Comparison of ENCODE assay signal across 32 cellular contexts in the genomic region with DNA sequence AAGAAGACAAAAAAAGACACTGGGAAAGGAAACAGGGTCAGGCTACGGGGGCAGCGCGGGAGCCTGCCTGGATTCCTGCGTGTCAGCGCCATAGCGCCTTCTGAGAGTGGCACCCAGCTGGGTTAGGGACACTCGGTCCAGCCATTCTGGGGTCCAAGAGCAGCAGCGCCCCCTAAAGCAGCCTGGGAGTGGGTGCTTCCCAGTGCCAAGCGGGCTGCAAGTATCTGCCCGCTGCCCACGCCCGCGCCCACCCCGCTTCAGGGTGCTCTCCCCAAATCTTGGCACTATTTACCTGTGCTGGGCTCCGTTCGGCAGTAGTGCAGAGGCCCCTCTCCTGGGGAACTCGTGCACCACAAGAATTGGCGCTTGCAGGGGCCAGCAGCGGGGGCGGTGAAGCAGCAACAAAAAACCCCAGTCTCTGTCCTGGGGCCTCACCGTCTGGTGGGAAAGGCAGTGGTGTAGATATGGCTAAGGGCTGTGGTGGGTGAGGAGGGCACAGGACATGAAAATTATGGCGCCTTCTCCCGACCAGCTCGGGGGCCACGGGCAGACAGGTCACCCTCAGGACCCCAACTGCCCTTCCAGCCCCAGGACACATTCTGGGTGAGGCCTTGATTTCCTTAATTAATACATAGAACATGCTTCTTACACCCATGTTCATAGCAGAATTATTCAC. TPM values are rescaled to one million over a fixed set of nuclear protein-coding genes. Genes with fewer than 3 reads are reported as not detected.
DNase-seq lines count a peak whose midpoint lies in the region; ATAC-seq, FAIRE-seq and TF ChIP-seq lines count a peak whose summit lies in the region.
"Had no signal": no experiment of that assay in that cellular context is flagged by ENCODE, and none has a peak within 500 bp of the region (broad histone marks: within the 10 kb centered on the region; RNA-seq: fewer than 3 reads in every experiment).

No MANE protein-coding gene starts in this region.

- no peaks in the 10 kb centered on the region for H3K79me1 ChIP-seq in H1 (ENCODE audit: low read depth, low read length)

- H4K91ac ChIP-seq in H1 (replicated peaks; ENCODE audit: insufficient read length, low read length) = no peak overlapping the region

- WGBS in right cardiac atrium = 84% methylated on average over 25 of the region's 25 CpGs
- WGBS in H1 (ENCODE audit: extremely low coverage in 1 of 2, insufficient coverage in 1 of 2, insufficient read length in 1 of 2, insufficient replicate concordance in 2 of 2, low coverage in 1 of 2, low lambda C conversion rate in 2 of 2, missing lambda C conversion rate in 1 of 2), 2 experiments = 88% methylated on average over 25 of the region's 25 CpGs; no CpG with 5 or more reads in 1 of the 2 experiments
- 91% methylated on average over 25 of the region's 25 CpGs for WGBS in upper lobe of left lung, 2 donors

- peak; percentile 55 to 68 for TF ChIP-seq RAD21 in H1 (IDR thresholded peaks at IDR 0.05 in 1 of 2, conservative IDR thresholded peaks at IDR 0.05 in 1 of 2; ENCODE audit: low read depth in 2 of 2, low read length in 2 of 2)

- peaks cover 8% of the 10 kb centered on the region for H3K27me3 Mint-ChIP-seq in neural progenitor cell (ENCODE audit: insufficient read depth, low read depth)
- H3K27me3 Mint-ChIP-seq: activated T-helper 17 cell treated with anti-CD3 and anti-CD28 coated beads, Interleukin-2, amount 50 U/mL, for 72 hours; IgD-negative memory B cell had no signal

- no peaks in the 10 kb centered on the region for H3K36me3 ChIP-seq in right atrium auricular region
- no peaks in the 10 kb centered on the region for H3K36me3 ChIP-seq in H1 (ENCODE audit: control insufficient read depth in 2 of 4, insufficient read depth in 4 of 4, low read length in 3 of 4)
- no peaks in the 10 kb centered on the region for H3K36me3 ChIP-seq in neural progenitor cell
- no peaks in the 10 kb centered on the region for H3K36me3 ChIP-seq in gastrocnemius medialis
- no peaks in the 10 kb centered on the region for H3K36me3 ChIP-seq in upper lobe of left lung
- H3K36me3 ChIP-seq: adrenal gland, BLaER1, brain microvascular endothelial cell, MG63, SJSA1, tibial nerve had no signal

- intact Hi-C loops in right cardiac atrium (cut with DNase I) = no loop called here
- intact Hi-C loops in gastrocnemius medialis (cut with DNase I; ENCODE audit: low total_unique reads) = no loop called here

- H3K9me3 ChIP-seq in right cardiac atrium (ENCODE audit: control insufficient read depth, low read length) (no peaks in the 10 kb centered on the region), right atrium auricular region (no peaks in the 10 kb centered on the region), H1 (ENCODE audit: insufficient read depth in 2 of 2, low read depth in 1 of 2, low read length in 1 of 2) (no peaks in the 10 kb centered on the region), neural progenitor cell (ENCODE audit: low read depth) (no peaks in the 10 kb centered on the region), gastrocnemius medialis (no peaks in the 10 kb centered on the region), upper lobe of left lung (no peaks in the 10 kb centered on the region)
- H3K9me3 ChIP-seq: adrenal gland, MG63, psoas muscle, SJSA1, tibial nerve had no signal

- TF ChIP-seq EP300 in H1 (IDR thresholded peaks at IDR 0.05; ENCODE audit: borderline replicate concordance in 1 of 2, low read depth in 2 of 2, low read length in 2 of 2) (no peak), upper lobe of left lung (IDR thresholded peaks at IDR 0.05) (no peak)

- DNase-seq in right cardiac atrium = peak in 2 of 3 donors; percentile 45 to 63
- no peak for DNase-seq in right atrium auricular region (ENCODE audit: low spot score)
- DNase-seq in H1 (ENCODE audit: low read depth in 1 of 2, low spot score in 2 of 2) = no peak
- peak; percentile 27 for DNase-seq in neural progenitor cell (ENCODE audit: low spot score)
- no peak for DNase-seq in ecto neural progenitor cell (ENCODE audit: low spot score)
- no peak for DNase-seq in HTR-8/SVneo (ENCODE audit: insufficient read length, low spot score)
- no peak for DNase-seq in gastrocnemius medialis
- no peak for DNase-seq in upper lobe of left lung
- DNase-seq: ACHN; activated CD4-positive, alpha-beta T cell treated with anti-CD3 and anti-CD28 coated beads for 4 hours; brain microvascular endothelial cell; COR-L47; DMS79 treated with DMSO at 0.1 percent for 48 hours; glutamatergic neuron; GOT3; MG63; NCI-H1417 treated with DMSO at 0.1 percent for 48 hours; NCI-H510A treated with DMSO at 0.1 percent for 48 hours; NK-92 treated with Interleukin-12 subunit alpha and Interleukin-12 subunit beta, amount 100 ng/mL, for 24 hours; psoas muscle; stimulated activated naive CD8-positive, alpha-beta T cell treated with anti-CD3 and anti-CD28 coated beads, Interleukin-15, Interleukin-2, amounts not matched to agents 100 U/mL and 50 U/mL, for 24 hours; T-helper 1 cell had no signal

- H3K4me3 Mint-ChIP-seq in neural progenitor cell = no peak overlapping the region
- H3K4me3 Mint-ChIP-seq: activated T-helper 17 cell treated with anti-CD3 and anti-CD28 coated beads, Interleukin-2, amount 50 U/mL, for 72 hours; IgD-negative memory B cell; neural crest cell had no signal

- H3K9ac ChIP-seq in H1 (replicated peaks in 1 of 4; ENCODE audit: extremely low read depth in 1 of 4, low read depth in 3 of 4, low read length in 3 of 4) (no peak overlapping the region), neural progenitor cell (no peak overlapping the region)
- H3K9ac ChIP-seq: BLaER1 had no signal

- POLR2A ChIA-PET in H1 (lab: Charles Lee; ENCODE audit: partially characterized antibody) = interaction anchor here (0.6 kb wide), 1 partner anchor 19 kb away, joined by 3 read pairs; no protein-coding TSS in a partner anchor

- in situ Hi-C loops in gastrocnemius medialis (cut with MboI; ENCODE audit: low sequenced_read_pairs in 4 of 4) = no loop called here

- H2AK5ac ChIP-seq in H1 (ENCODE audit: low read depth, low read length) = no peak overlapping the region

- no peak overlapping the region for H3K14ac ChIP-seq in H1 (ENCODE audit: insufficient read length)

- no peak overlapping the region for H2BK20ac ChIP-seq in H1 (ENCODE audit: low read length)

- H3K27me3 ChIP-seq in right cardiac atrium (ENCODE audit: control insufficient read depth, insufficient read depth) = no peaks in the 10 kb centered on the region
- no peaks in the 10 kb centered on the region for H3K27me3 ChIP-seq in right atrium auricular region
- no peaks in the 10 kb centered on the region; a peak in 1 of 7 replicates for H3K27me3 ChIP-seq in H1 (replicated peaks in 1 of 4; ENCODE audit: control insufficient read depth in 3 of 4, extremely low read depth in 1 of 4, insufficient read depth in 3 of 4, low read length in 3 of 4)
- no peaks in the 10 kb centered on the region for H3K27me3 ChIP-seq in neural progenitor cell
- peaks cover 4 to 7% (median 7%) of the 10 kb centered on the region in 3 donors for H3K27me3 ChIP-seq in gastrocnemius medialis
- no peaks in the 10 kb centered on the region for H3K27me3 ChIP-seq in upper lobe of left lung
- H3K27me3 ChIP-seq: adrenal gland, BLaER1, brain microvascular endothelial cell, MG63, SJSA1, tibial nerve had no signal

- no peak overlapping the region for H3K56ac ChIP-seq in H1 (replicated peaks; ENCODE audit: insufficient read length, low read depth, low read length)

- no peaks in the 10 kb centered on the region for H3K23me2 ChIP-seq in H1 (ENCODE audit: low read depth, low read length)

- no peak for TF ChIP-seq POLR2A in H1 (IDR thresholded peaks at IDR 0.05; ENCODE audit: control extremely low read depth in 1 of 2, low read depth in 2 of 2, low read length in 2 of 2)
- TF ChIP-seq POLR2A in gastrocnemius medialis (IDR thresholded peaks at IDR 0.05) = no peak
- TF ChIP-seq POLR2A in upper lobe of left lung (IDR thresholded peaks at IDR 0.05) = no peak

- H3K23ac ChIP-seq in H1 (ENCODE audit: insufficient read length) = no peak overlapping the region

- no peaks in the 10 kb centered on the region for H3K79me2 ChIP-seq in H1 (ENCODE audit: control insufficient read depth in 1 of 2, insufficient read depth in 2 of 2, low read length in 2 of 2)
- no peaks in the 10 kb centered on the region for H3K79me2 ChIP-seq in neural progenitor cell (ENCODE audit: low read depth)

- H3F3A ChIP-seq in neural progenitor cell (ENCODE audit: low read depth) = no peaks in the 10 kb centered on the region

- no peak overlapping the region for H4K5ac ChIP-seq in H1 (ENCODE audit: insufficient read length, low read depth, low read length)

- H2AFZ ChIP-seq in H1 (ENCODE audit: low read length) = no peak overlapping the region
- H2AFZ ChIP-seq in neural progenitor cell (replicated peaks) = no peak overlapping the region

- no peak for ATAC-seq in right cardiac atrium
- ATAC-seq in gastrocnemius medialis = no peak
- ATAC-seq in upper lobe of left lung (ENCODE audit: low FRiP score in 2 of 2) = no peak
- ATAC-seq: activated T-helper 17 cell treated with anti-CD3 and anti-CD28 coated beads, Interleukin-2, amount 50 U/mL, for 72 hours; psoas muscle had no signal

- H4K20me1 ChIP-seq in H1 (replicated peaks in 1 of 2; ENCODE audit: control insufficient read depth in 1 of 2, insufficient read depth in 2 of 2, low read length in 2 of 2) = no peaks in the 10 kb centered on the region
- no peaks in the 10 kb centered on the region for H4K20me1 ChIP-seq in neural progenitor cell (ENCODE audit: low read depth)
- H4K20me1 ChIP-seq: BLaER1 had no signal

- FAIRE-seq in H1 (lab: Jason Lieb, UNC) = no peak
- FAIRE-seq in HTR-8/SVneo (lab: Jason Lieb, UNC) = no peak
- FAIRE-seq: GM12892, GM19239 had no signal

- no peak overlapping the region for H2BK120ac ChIP-seq in H1 (replicated peaks; ENCODE audit: low read depth, low read length)

- no peak overlapping the region for H2BK15ac ChIP-seq in H1 (ENCODE audit: low read length)

- H3K18ac ChIP-seq in H1 (ENCODE audit: extremely low read depth, low read length) = no peak overlapping the region

- peaks cover 10% of the 10 kb centered on the region for H3K4me1 ChIP-seq in right cardiac atrium (ENCODE audit: control insufficient read depth, insufficient read depth, low read length)
- H3K4me1 ChIP-seq in right atrium auricular region = peaks cover 0 to 18% of the 10 kb centered on the region in 2 donors
- peaks cover 0 to 5% (median 4%) of the 10 kb centered on the region in 4 experiments; a peak in 4 of 7 replicates for H3K4me1 ChIP-seq in H1 (replicated peaks in 1 of 4; ENCODE audit: control insufficient read depth in 3 of 4, insufficient read depth in 4 of 4, low read length in 3 of 4)
- H3K4me1 ChIP-seq in neural progenitor cell = peaks cover 4% of the 10 kb centered on the region
- peaks cover 12 to 13% of the 10 kb centered on the region in 2 donors for H3K4me1 ChIP-seq in gastrocnemius medialis
- H3K4me1 ChIP-seq in upper lobe of left lung = peaks cover 9 to 42% (median 17%) of the 10 kb centered on the region in 4 donors
- H3K4me1 ChIP-seq: psoas muscle had no signal

- no peak overlapping the region for H3K27ac Mint-ChIP-seq in neural progenitor cell
- H3K27ac Mint-ChIP-seq: IgD-negative memory B cell had no signal

- H4K8ac ChIP-seq in H1 (ENCODE audit: extremely low read depth, insufficient read depth, low read length) = no peak overlapping the region

- H3K4ac ChIP-seq in H1 (replicated peaks; ENCODE audit: insufficient read length, low read depth, low read length) = no peak overlapping the region

- peaks cover 24% of the 10 kb centered on the region for H3K4me1 Mint-ChIP-seq in neural progenitor cell

- TF ChIP-seq CTCF in right atrium auricular region (IDR thresholded peaks at IDR 0.05) = no peak
- TF ChIP-seq CTCF in H1 (IDR thresholded peaks at IDR 0.05; ENCODE audit: control extremely low read depth in 1 of 3, insufficient read depth in 1 of 3, low read depth in 1 of 3, low read length in 3 of 3) = peak; percentile 54 to 62 (median 56)
- TF ChIP-seq CTCF in neural progenitor cell (IDR thresholded peaks at IDR 0.05) = no peak
- no peak for TF ChIP-seq CTCF in gastrocnemius medialis (IDR thresholded peaks at IDR 0.05 in 4 of 5, conservative IDR thresholded peaks at IDR 0.05 in 1 of 5)
- no peak for TF ChIP-seq CTCF in upper lobe of left lung (IDR thresholded peaks at IDR 0.05)

- no peak overlapping the region for H3K4me2 ChIP-seq in H1 (ENCODE audit: insufficient read depth in 1 of 2, low read depth in 2 of 2, low read length in 2 of 2)
- H3K4me2 ChIP-seq in neural progenitor cell = no peak overlapping the region
- H3K4me2 ChIP-seq: BLaER1, smooth muscle cell had no signal

- H3K4me3 ChIP-seq in right cardiac atrium (ENCODE audit: low read length) = no peak overlapping the region
- no peak overlapping the region for H3K4me3 ChIP-seq in right atrium auricular region
- H3K4me3 ChIP-seq in H1 (ENCODE audit: extremely low read depth in 1 of 4, insufficient read depth in 2 of 4, low read depth in 3 of 4, low read length in 4 of 4) = no peak overlapping the region
- no peak overlapping the region for H3K4me3 ChIP-seq in neural progenitor cell
- H3K4me3 ChIP-seq in gastrocnemius medialis = no peak overlapping the region
- no peak overlapping the region for H3K4me3 ChIP-seq in upper lobe of left lung
- H3K4me3 ChIP-seq: adrenal gland, BLaER1, MG63, psoas muscle, SJSA1, smooth muscle cell, tibial nerve had no signal

- no peak overlapping the region for H2BK12ac ChIP-seq in H1 (ENCODE audit: low read depth, low read length)

- H3K27ac ChIP-seq in right cardiac atrium (ENCODE audit: low read length) (no peak overlapping the region), right atrium auricular region (no peak overlapping the region), H1 (ENCODE audit: low read depth, low read length) (no peak overlapping the region), neural progenitor cell (no peak overlapping the region), gastrocnemius medialis (no peak overlapping the region), upper lobe of left lung (no peak overlapping the region)
- H3K27ac ChIP-seq: brain microvascular endothelial cell, psoas muscle, SJSA1, tibial nerve had no signal

- H3K9me3 Mint-ChIP-seq in neural progenitor cell = no peaks in the 10 kb centered on the region
- H3K9me3 Mint-ChIP-seq: activated T-helper 17 cell treated with anti-CD3 and anti-CD28 coated beads, Interleukin-2, amount 50 U/mL, for 72 hours; IgD-negative memory B cell; neural crest cell had no signal

- no peaks in the 10 kb centered on the region for H3K36me3 Mint-ChIP-seq in neural progenitor cell
- H3K36me3 Mint-ChIP-seq: IgD-negative memory B cell had no signal

- CTCF ChIA-PET in H1 (lab: Charles Lee; ENCODE audit: partially characterized antibody) = interaction anchor here (1.2 to 2.0 kb wide), 5 partner anchors 8 to 460 kb away, joined by 3 to 7 read pairs (median 4); no protein-coding TSS in a partner anchor

- H2BK5ac ChIP-seq in H1 (ENCODE audit: low read depth, low read length) = no peak overlapping the region

RNA-seq across cellular contexts. Expression of a gene that starts 24.1 kb away (rescaled TPM):
- total RNA-seq in right cardiac atrium = 10 to 100 TPM; 16.6 to 21.6 (median 19.2) TPM
- polyA plus RNA-seq in right cardiac atrium = 7.8 TPM
- total RNA-seq in right atrium auricular region = 10 to 100 TPM; 10.5 to 15.3 TPM
- total RNA-seq in H1 (2021; fragmentation: NEBNext Ultra II Directional; extraction: Animal tissue kit (Norgen Biotek cat#: 25700)) = 89.8 and 93.0 TPM in 2 replicates
- 32.1 and 39.1 TPM in 2 replicates for polyA plus RNA-seq in H1 (2011; rRNA removed)
- 35.5 TPM for polyA plus RNA-seq in H1 (2011; cell fraction: cytosol; rRNA removed)
- polyA plus RNA-seq in H1 (2011; cell fraction: nucleus; rRNA removed) = 41.7 TPM
- polyA plus RNA-seq in H1 (2012, experiment 1 of 2) = 42.4 to 77.4 TPM (median 46.1 TPM) in 4 replicates
- polyA plus RNA-seq in H1 (2012, experiment 2 of 2) = 7.1 TPM
- 113 TPM for polyA plus RNA-seq in H1 (2013, experiment 1 of 2)
- polyA plus RNA-seq in H1 (2013, experiment 2 of 2) = 124 TPM
- polyA minus RNA-seq in H1 (2011; rRNA and poly(A)+ RNA removed) = 57.7 and 76.1 TPM in 2 replicates
- polyA minus RNA-seq in H1 (2011; cell fraction: cytosol; rRNA and poly(A)+ RNA removed) = 27.3 TPM
- 50.5 TPM for polyA minus RNA-seq in H1 (2011; cell fraction: nucleus; rRNA and poly(A)+ RNA removed)
- total RNA-seq in neural progenitor cell (ENCODE audit: low replicate concordance) = 116 and 171 TPM in 2 replicates
- total RNA-seq in gastrocnemius medialis = 10 to 100 TPM; 16.5 to 19.8 (median 18.5) TPM
- total RNA-seq in upper lobe of left lung = 10 to 100 TPM; 32.8 to 50.3 (median 40.1) TPM

Comparison
In these comparisons a context has a peak if more than half of its experiments do, and no peak if none do; other contexts are left out.
1. DNase-seq: peak in right cardiac atrium (2 of 3) and neural progenitor cell (single experiment); none in right atrium auricular region (single experiment), H1 (0 of 2), ecto neural progenitor cell (single experiment), HTR-8/SVneo (single experiment), gastrocnemius medialis (0 of 2) and upper lobe of left lung (0 of 2).
2. CTCF ChIP-seq: peak in H1 (3 of 3); none in right atrium auricular region (0 of 2), neural progenitor cell (single experiment), gastrocnemius medialis (0 of 5) and upper lobe of left lung (0 of 6).